ENCODE assay signal across 10 cellular contexts in the genomic region with DNA sequence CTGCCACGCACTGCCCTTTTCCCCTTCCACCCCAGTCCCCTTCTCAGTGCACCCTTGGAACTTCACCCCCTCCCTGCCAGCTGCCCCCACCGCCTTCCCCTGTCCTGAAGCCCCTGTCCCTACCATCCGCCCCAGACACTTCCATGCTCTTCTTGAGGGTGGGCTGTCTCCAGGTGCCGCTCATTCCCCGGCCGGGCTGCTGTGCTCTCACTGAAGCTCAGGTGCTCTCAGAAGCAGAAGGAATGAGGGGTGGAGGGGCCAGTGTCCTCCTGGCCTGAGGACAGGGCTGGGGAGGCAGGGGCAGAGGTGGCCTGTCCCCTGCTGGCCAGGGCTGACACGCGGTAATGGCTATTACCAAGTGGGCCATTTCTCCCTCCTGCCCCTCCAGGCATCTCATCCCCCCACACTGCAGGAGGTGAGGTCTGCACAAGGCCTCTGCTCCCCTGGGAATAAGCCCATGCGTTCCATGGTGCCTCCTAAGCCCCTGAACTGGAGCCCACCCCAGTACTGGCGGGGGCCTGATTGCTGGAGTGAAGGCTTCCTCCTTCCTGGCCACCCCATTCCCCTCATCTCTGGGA. TPM values are rescaled to one million over a fixed set of nuclear protein-coding genes. Genes with fewer than 3 reads are reported as not detected.
DNase-seq lines count a peak whose midpoint lies in the region; ATAC-seq and TF ChIP-seq lines count a peak whose summit lies in the region.
"Had no signal": no experiment of that assay in that cellular context is flagged by ENCODE, and none has a peak within 500 bp of the region (broad histone marks: within the 10 kb centered on the region; RNA-seq: fewer than 3 reads in every experiment).

No MANE protein-coding gene starts in this region.

- H3K4me2 ChIP-seq in MM.1S (ENCODE audit: low read depth, low read length) = no peak overlapping the region

- intact Hi-C loops in right cardiac atrium (cut with DNase I) = no loop called here

- H3K4me3 Mint-ChIP-seq in immature natural killer cell (peak overlapping the region in 3 of 5 donors; percentile 41 to 61 (median 56)), endothelial cell (ENCODE audit: unreplicated experiment) (no peak overlapping the region)

- H3K4me1 Mint-ChIP-seq in immature natural killer cell (peaks cover 66 to 76% of the 10 kb centered on the region in 2 donors), endothelial cell (ENCODE audit: unreplicated experiment) (peaks cover 54% of the 10 kb centered on the region)

- no peaks in the 10 kb centered on the region for H4K20me1 ChIP-seq in MM.1S (ENCODE audit: insufficient read depth, low read length)

- H3K4me3 ChIP-seq in right cardiac atrium (ENCODE audit: low read length) (no peak overlapping the region), right atrium auricular region (no peak overlapping the region), MM.1S (ENCODE audit: low read length) (no peak overlapping the region), thymus (ENCODE audit: low read length) (no peak overlapping the region)

- no peaks in the 10 kb centered on the region for H3K9me3 Mint-ChIP-seq in immature natural killer cell
- no peaks in the 10 kb centered on the region for H3K9me3 Mint-ChIP-seq in endothelial cell (ENCODE audit: unreplicated experiment)

- H3K27me3 Mint-ChIP-seq in immature natural killer cell (ENCODE audit: low read depth in 3 of 3) (peaks cover 2 to 18% (median 7%) of the 10 kb centered on the region in 3 donors), endothelial cell (ENCODE audit: unreplicated experiment) (peaks cover 11% of the 10 kb centered on the region)

- H3K27ac Mint-ChIP-seq in immature natural killer cell = peak overlapping the region; percentile 52 to 91 (median 83)
- no peak overlapping the region for H3K27ac Mint-ChIP-seq in endothelial cell (ENCODE audit: unreplicated experiment)

- TF ChIP-seq CTCF in right atrium auricular region (IDR thresholded peaks at IDR 0.05) = no peak
- no peak for TF ChIP-seq CTCF in MM.1S (IDR thresholded peaks at IDR 0.05; ENCODE audit: low read length)
- TF ChIP-seq CTCF in endothelial cell (IDR thresholded peaks at IDR 0.05; ENCODE audit: unreplicated experiment) = no peak

- WGBS in right cardiac atrium = 87% methylated on average over 10 of the region's 10 CpGs
- WGBS in thymus = 72% methylated on average over 10 of the region's 10 CpGs

- no peak for ATAC-seq in right cardiac atrium

- peak; percentile 3 to 57 (median 13) for DNase-seq in right cardiac atrium
- no peak for DNase-seq in right atrium auricular region (ENCODE audit: low spot score)
- DNase-seq in MM.1S = no peak
- no peak for DNase-seq in immature natural killer cell
- DNase-seq in anterior cingulate cortex (lab: John Stamatoyannopoulos, UW) = no peak
- no peak for DNase-seq in endothelial cell (ENCODE audit: low spot score)
- DNase-seq in CD1c-positive myeloid dendritic cell (ENCODE audit: extremely low spot score) = no peak
- DNase-seq: AML-193, MV-4-11 had no signal

- H3K27me3 ChIP-seq in right cardiac atrium (ENCODE audit: control insufficient read depth, insufficient read depth) (no peaks in the 10 kb centered on the region), right atrium auricular region (no peaks in the 10 kb centered on the region), MM.1S (replicated peaks; ENCODE audit: insufficient read depth, low read length) (no peaks in the 10 kb centered on the region), thymus (ENCODE audit: control insufficient read depth, insufficient read depth) (no peaks in the 10 kb centered on the region)

- H3K79me2 ChIP-seq in MM.1S (ENCODE audit: low read length) = peaks cover 27% of the 10 kb centered on the region

- H3K36me3 Mint-ChIP-seq in immature natural killer cell (no peaks in the 10 kb centered on the region), endothelial cell (ENCODE audit: low read depth, unreplicated experiment) (no peaks in the 10 kb centered on the region)

- no peaks in the 10 kb centered on the region for H3K9me2 ChIP-seq in MM.1S (replicated peaks; ENCODE audit: insufficient read depth, low read length)

- no peak overlapping the region for H3K9ac ChIP-seq in MM.1S (ENCODE audit: low read length)

- H3K9me3 ChIP-seq in right cardiac atrium (ENCODE audit: control insufficient read depth, low read length) (no peaks in the 10 kb centered on the region), right atrium auricular region (no peaks in the 10 kb centered on the region), MM.1S (replicated peaks; ENCODE audit: insufficient read depth, low read length) (no peaks in the 10 kb centered on the region), thymus (ENCODE audit: control insufficient read depth) (peaks cover 4% of the 10 kb centered on the region)

- peaks cover 8% of the 10 kb centered on the region for H3F3A ChIP-seq in MM.1S (ENCODE audit: insufficient read depth, low read length)

- H3K4me1 ChIP-seq in right cardiac atrium (ENCODE audit: control insufficient read depth, insufficient read depth, low read length) = peaks cover 4% of the 10 kb centered on the region
- peaks cover 0 to 20% of the 10 kb centered on the region in 2 donors for H3K4me1 ChIP-seq in right atrium auricular region
- no peaks in the 10 kb centered on the region for H3K4me1 ChIP-seq in MM.1S (ENCODE audit: low read length)
- H3K4me1 ChIP-seq in thymus (ENCODE audit: control insufficient read depth, insufficient read depth, low read length) = peaks cover 36% of the 10 kb centered on the region

- no peak overlapping the region for H2AFZ ChIP-seq in MM.1S (ENCODE audit: low read length)

- no peak overlapping the region for H3K27ac ChIP-seq in right cardiac atrium (ENCODE audit: low read length)
- H3K27ac ChIP-seq in right atrium auricular region = no peak overlapping the region
- H3K27ac ChIP-seq in MM.1S (ENCODE audit: low read length) = peak overlapping the region; percentile 57
- peak overlapping the region; percentile 58 for H3K27ac ChIP-seq in thymus (ENCODE audit: low read depth)

- H3K36me3 ChIP-seq in right atrium auricular region (no peaks in the 10 kb centered on the region), MM.1S (replicated peaks; ENCODE audit: insufficient read depth, low read length) (no peaks in the 10 kb centered on the region), thymus (ENCODE audit: control insufficient read depth, insufficient read depth) (peaks cover 6% of the 10 kb centered on the region)

RNA-seq across cellular contexts. Expression of a gene that starts 6.6 kb away (rescaled TPM):
- 10 to 100 TPM in 3 of 4 donors, 1 to 10 TPM in 1; 7.2 to 13.1 (median 11.3) TPM for total RNA-seq in right cardiac atrium
- polyA plus RNA-seq in right cardiac atrium = 12.7 TPM
- 10 to 100 TPM; 10.5 to 14.1 TPM for total RNA-seq in right atrium auricular region
- 100 to 1,000 TPM; 110 to 180 (median 164) TPM for polyA plus RNA-seq in immature natural killer cell
- polyA plus RNA-seq in thymus = 32.5 TPM
- total RNA-seq in endothelial cell (ENCODE audit: unreplicated experiment) = 32.5 TPM

Comparison
In these comparisons a context has a peak if more than half of its experiments do, and no peak if none do; other contexts are left out.
1. DNase-seq: peak in right cardiac atrium (3 of 3); none in right atrium auricular region (single experiment), MM.1S (single experiment), immature natural killer cell (0 of 3), anterior cingulate cortex (0 of 58), endothelial cell (single experiment) and CD1c-positive myeloid dendritic cell (single experiment).
2. H3K27ac ChIP-seq: peak in MM.1S (single experiment) and thymus (single experiment); none in right cardiac atrium (single experiment) and right atrium auricular region (0 of 2).